ENCODE assay signal across 17 cellular contexts in the genomic region with DNA sequence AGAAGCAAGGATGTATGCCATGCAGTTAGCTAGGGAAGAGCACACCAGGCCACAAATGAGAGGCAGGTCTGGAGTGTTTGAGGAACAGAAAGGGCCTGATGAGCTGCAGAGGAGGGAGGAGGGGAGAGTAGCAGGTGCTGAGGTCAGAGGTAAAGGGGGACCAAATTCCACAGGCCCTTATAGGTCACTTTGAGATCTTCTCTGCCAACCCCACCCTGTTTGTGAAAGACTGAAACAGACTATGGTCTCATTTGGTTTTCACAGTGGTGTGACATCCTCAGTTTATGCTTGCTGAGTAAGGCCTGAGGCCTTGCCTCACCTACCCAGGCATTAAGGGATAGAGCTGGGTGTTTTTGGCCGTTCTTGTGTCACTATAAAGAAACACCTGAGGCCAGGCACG.
A peak's percentile ranks its signal among the peaks of the same experiment; 100 is the strongest.
DNase-seq lines count a peak whose midpoint lies in the region; ATAC-seq, FAIRE-seq and TF ChIP-seq lines count a peak whose summit lies in the region.
"Had no signal": no experiment of that assay in that cellular context is flagged by ENCODE, and none has a peak within 500 bp of the region (broad histone marks: within the 10 kb centered on the region; RNA-seq: fewer than 3 reads in every experiment).

No MANE protein-coding gene starts in this region.

- TF ChIP-seq EP300 in H1 (IDR thresholded peaks at IDR 0.05; ENCODE audit: borderline replicate concordance in 1 of 2, low read depth in 2 of 2, low read length in 2 of 2) = no peak

- H3K4me2 ChIP-seq in H1 (ENCODE audit: insufficient read depth in 1 of 2, low read depth in 2 of 2, low read length in 2 of 2) = no peak overlapping the region
- H3K4me2 ChIP-seq: BLaER1 had no signal

- CTCF ChIA-PET in H1 (lab: Charles Lee; ENCODE audit: partially characterized antibody) = interaction anchor here (1.7 kb wide), 1 partner anchor 29 kb away, joined by 4 read pairs; no protein-coding TSS in a partner anchor

- ATAC-seq in GM18502 (IDR thresholded peaks at IDR 0.05; ENCODE audit: poor library complexity, unreplicated experiment) = peak; percentile 51
- ATAC-seq in GM21423 (IDR thresholded peaks at IDR 0.05; ENCODE audit: unreplicated experiment) = peak; percentile 50
- peak; percentile 59 for ATAC-seq in HG03066 (IDR thresholded peaks at IDR 0.05; ENCODE audit: low read depth, unreplicated experiment)
- ATAC-seq: CD8-positive, alpha-beta T cell; PC-3 had no signal

- 0 out of 2 replicates have a peak overlapping the region, but pooled peaks have one; percentile 13 for H2BK20ac ChIP-seq in H1 (ENCODE audit: low read length)

- no peak overlapping the region for H2AFZ ChIP-seq in H1 (ENCODE audit: low read length)

- no peak overlapping the region for H2AK5ac ChIP-seq in H1 (ENCODE audit: low read depth, low read length)

- H3K4me3 ChIP-seq in H1 (ENCODE audit: extremely low read depth in 1 of 4, insufficient read depth in 2 of 4, low read depth in 3 of 4, low read length in 4 of 4) = no peak overlapping the region
- H3K4me3 ChIP-seq: BLaER1, SJCRH30 had no signal

- H2BK120ac ChIP-seq in H1 (replicated peaks; ENCODE audit: low read depth, low read length) = no peak overlapping the region

- FAIRE-seq in H1 (lab: Jason Lieb, UNC) = no peak
- FAIRE-seq: A204.1, G401.6 had no signal

- no peaks in the 10 kb centered on the region for H3K4me1 ChIP-seq in H1 (replicated peaks in 1 of 4; ENCODE audit: control insufficient read depth in 3 of 4, insufficient read depth in 4 of 4, low read length in 3 of 4)
- H3K4me1 ChIP-seq: SJCRH30 had no signal

- H4K8ac ChIP-seq in H1 (ENCODE audit: extremely low read depth, insufficient read depth, low read length) = no peak overlapping the region

- H3K4ac ChIP-seq in H1 (replicated peaks; ENCODE audit: insufficient read length, low read depth, low read length) = no peak overlapping the region

- no peaks in the 10 kb centered on the region for H3K79me2 ChIP-seq in H1 (ENCODE audit: control insufficient read depth in 1 of 2, insufficient read depth in 2 of 2, low read length in 2 of 2)

- H3K9ac ChIP-seq in H1 (replicated peaks in 1 of 4; ENCODE audit: extremely low read depth in 1 of 4, low read depth in 3 of 4, low read length in 3 of 4) = no peak overlapping the region
- H3K9ac ChIP-seq: BLaER1 had no signal

- no peak overlapping the region for H3K18ac ChIP-seq in H1 (ENCODE audit: extremely low read depth, low read length)

- H3K14ac ChIP-seq in H1 (ENCODE audit: insufficient read length) = no peak overlapping the region

- TF ChIP-seq CTCF in H1 (IDR thresholded peaks at IDR 0.05; ENCODE audit: control extremely low read depth in 1 of 3, insufficient read depth in 1 of 3, low read depth in 1 of 3, low read length in 3 of 3) = no peak

- peak overlapping the region; percentile 19; the same call in 1 of the 2 replicates for H2BK12ac ChIP-seq in H1 (ENCODE audit: low read depth, low read length)

- H3K27me3 ChIP-seq in H1 (replicated peaks in 1 of 4; ENCODE audit: control insufficient read depth in 3 of 4, extremely low read depth in 1 of 4, insufficient read depth in 3 of 4, low read length in 3 of 4) = no peaks in the 10 kb centered on the region
- H3K27me3 ChIP-seq: BLaER1, SJCRH30 had no signal

- TF ChIP-seq RAD21 in H1 (IDR thresholded peaks at IDR 0.05 in 1 of 2, conservative IDR thresholded peaks at IDR 0.05 in 1 of 2; ENCODE audit: low read depth in 2 of 2, low read length in 2 of 2) = no peak

- H4K91ac ChIP-seq in H1 (replicated peaks; ENCODE audit: insufficient read length, low read length) = no peak overlapping the region

- DNase-seq in H1 (ENCODE audit: low read depth in 1 of 2, low spot score in 2 of 2) (no peak), COR-L47 (lab: John Stamatoyannopoulos, UW) (no peak), NCI-H2227 (lab: John Stamatoyannopoulos, UW; ENCODE audit: unreplicated experiment) (no peak)
- DNase-seq in activated T-cell treated with anti-CD3 and anti-CD28 coated beads, Interleukin-2, amount 50 U/mL, for 48 hours = no peak
- DNase-seq: CD8-positive, alpha-beta T cell; DMS79 treated with DMSO at 0.1 percent for 48 hours; HCEC 1CT; NCI-H187; NCI-H69; PC-3; SJCRH30 had no signal

- no peak overlapping the region for H3K23ac ChIP-seq in H1 (ENCODE audit: insufficient read length)

- POLR2A ChIA-PET in H1 (lab: Charles Lee; ENCODE audit: partially characterized antibody) = no interaction called here

- no peak for TF ChIP-seq POLR2A in H1 (IDR thresholded peaks at IDR 0.05; ENCODE audit: control extremely low read depth in 1 of 2, low read depth in 2 of 2, low read length in 2 of 2)

- no peaks in the 10 kb centered on the region for H3K79me1 ChIP-seq in H1 (ENCODE audit: low read depth, low read length)

- WGBS in H1 (ENCODE audit: extremely low coverage in 1 of 2, insufficient coverage in 1 of 2, insufficient read length in 1 of 2, insufficient replicate concordance in 2 of 2, low coverage in 1 of 2, low lambda C conversion rate in 2 of 2, missing lambda C conversion rate in 1 of 2), 2 experiments = 89% methylated on average over 2 of the region's 2 CpGs; no CpG with 5 or more reads in 1 of the 2 experiments

- H3K23me2 ChIP-seq in H1 (ENCODE audit: low read depth, low read length) = no peaks in the 10 kb centered on the region

- H3K36me3 ChIP-seq in H1 (ENCODE audit: control insufficient read depth in 2 of 4, insufficient read depth in 4 of 4, low read length in 3 of 4) = no peaks in the 10 kb centered on the region; a peak in 1 of 8 replicates
- H3K36me3 ChIP-seq: BLaER1, SJCRH30 had no signal

- H2BK5ac ChIP-seq in H1 (ENCODE audit: low read depth, low read length) = no peak overlapping the region

- no peak overlapping the region for H3K56ac ChIP-seq in H1 (replicated peaks; ENCODE audit: insufficient read length, low read depth, low read length)

- no peak overlapping the region for H3K27ac ChIP-seq in H1 (ENCODE audit: low read depth, low read length)
- H3K27ac ChIP-seq: BLaER1, SJCRH30 had no signal

- peaks cover 12% of the 10 kb centered on the region in 2 experiments for H3K9me3 ChIP-seq in H1 (ENCODE audit: insufficient read depth in 2 of 2, low read depth in 1 of 2, low read length in 1 of 2)
- H3K9me3 ChIP-seq: BLaER1, SJCRH30 had no signal

- no peaks in the 10 kb centered on the region for H4K20me1 ChIP-seq in H1 (replicated peaks in 1 of 2; ENCODE audit: control insufficient read depth in 1 of 2, insufficient read depth in 2 of 2, low read length in 2 of 2)
- H4K20me1 ChIP-seq: BLaER1 had no signal

- no peak overlapping the region for H4K5ac ChIP-seq in H1 (ENCODE audit: insufficient read length, low read depth, low read length)

- no peak overlapping the region for H2BK15ac ChIP-seq in H1 (ENCODE audit: low read length)

TF ChIP-seq in H1, 55 proteins besides CTCF, POLR2A, EP300 and RAD21:
- TF ChIP-seq FOSL1 (IDR thresholded peaks at IDR 0.05; ENCODE audit: insufficient read depth, low read depth, low read length) (no peak), POU5F1 (IDR thresholded peaks at IDR 0.05; ENCODE audit: low read depth, low read length) (no peak), SP2 (IDR thresholded peaks at IDR 0.05; ENCODE audit: low read length) (no peak), KDM5A (IDR thresholded peaks at IDR 0.05; ENCODE audit: low read length) (no peak)
